In genomic region chr22:38657248-38657909, GRCh38 we compare ENCODE assay signal across 8 cellular contexts. TPM values are rescaled to one million over a fixed set of nuclear protein-coding genes. Genes with fewer than 3 reads are reported as not detected.
DNase-seq lines count a peak whose midpoint lies in the region; ATAC-seq and TF ChIP-seq lines count a peak whose summit lies in the region.

No MANE protein-coding gene starts in this region.

- peaks cover 23% of the 10 kb centered on the region for H3K79me2 ChIP-seq in mammary epithelial cell (ENCODE audit: insufficient read depth, low read length)

- no peaks in the 10 kb centered on the region for H3K9me3 ChIP-seq in mammary epithelial cell (replicated peaks; ENCODE audit: insufficient read depth, low read length)

- H4K20me1 ChIP-seq in mammary epithelial cell (ENCODE audit: insufficient read depth, low read length) = no peaks in the 10 kb centered on the region

- H3K4me1 Mint-ChIP-seq in stimulated activated effector memory CD8-positive, alpha-beta T cell treated with anti-CD3 and anti-CD28 coated beads, Interleukin-12 subunit alpha, Interleukin-12 subunit beta, amount 100 ng/mL, for 72 hours = peaks cover 7% of the 10 kb centered on the region

- H3K4me1 ChIP-seq in mammary epithelial cell (ENCODE audit: insufficient read depth, low read length) = no peaks in the 10 kb centered on the region

- H3K27ac ChIP-seq in mammary epithelial cell (ENCODE audit: insufficient read depth, low read depth, low read length) = peak overlapping the region; percentile 96

- CTCF ChIA-PET in mammary epithelial cell (lab: Charles Lee; ENCODE audit: low non-redundant PET) = interaction anchor here (0.6 kb wide), 1 partner anchor 601 kb away, joined by 4 read pairs; no protein-coding TSS in a partner anchor

- intact Hi-C loops in mammary epithelial cell (cut with micrococcal nuclease) = loop anchor here (2.0 to 5.0 kb wide), 2 partner anchors 23 to 150 kb away; partner anchors contain the start of genes DDX17 and TOMM22
- intact Hi-C loops in lower leg skin (cut with DNase I; ENCODE audit: low total_unique reads) = no loop called here

- peak overlapping the region; percentile 96 for H3K9ac ChIP-seq in mammary epithelial cell (ENCODE audit: insufficient read depth, low read length)

- TF ChIP-seq POLR2A in lower leg skin (IDR thresholded peaks at IDR 0.05) = no peak

- in situ Hi-C loops in mammary epithelial cell (cut with MboI; ENCODE audit: low sequenced_read_pairs in 2 of 2) = no loop called here

- TF ChIP-seq CTCF in mammary epithelial cell (conservative IDR thresholded peaks at IDR 0.05 in 1 of 2, IDR thresholded peaks at IDR 0.05 in 1 of 2; ENCODE audit: extremely low read depth in 1 of 2, insufficient read depth in 1 of 2, low read depth in 1 of 2, low read length in 2 of 2) (no peak), lower leg skin (IDR thresholded peaks at IDR 0.05) (no peak)

- dilution Hi-C loops in mammary epithelial cell (cut with HindIII; ENCODE audit: low sequenced_read_pairs) = no loop called here

- DNase-seq in EL (peak; percentile 36), SW480 (ENCODE audit: low spot score) (peak; percentile 33), mammary epithelial cell (peak; percentile 59), lower leg skin (ENCODE audit: low spot score in 2 of 2) (no peak), midbrain (lab: John Stamatoyannopoulos, UW) (no peak)
- peak; percentile 10 to 73 for DNase-seq in stimulated activated effector memory CD8-positive, alpha-beta T cell treated with anti-CD3 and anti-CD28 coated beads, Interleukin-12 subunit alpha, Interleukin-12 subunit beta, amount 100 ng/mL, for 72 hours (ENCODE audit: low spot score in 2 of 2)

- H3K36me3 Mint-ChIP-seq in stimulated activated effector memory CD8-positive, alpha-beta T cell treated with anti-CD3 and anti-CD28 coated beads, Interleukin-12 subunit alpha, Interleukin-12 subunit beta, amount 100 ng/mL, for 72 hours = no peaks in the 10 kb centered on the region

- H3K27me3 ChIP-seq in mammary epithelial cell (ENCODE audit: insufficient read depth, low read length) = no peaks in the 10 kb centered on the region

- peak; percentile 36 for ATAC-seq in HG02610 (IDR thresholded peaks at IDR 0.05; ENCODE audit: unreplicated experiment)
- peak; percentile 36 for ATAC-seq in stimulated activated effector memory CD8-positive, alpha-beta T cell treated with anti-CD3 and anti-CD28 coated beads, Interleukin-12 subunit alpha, Interleukin-12 subunit beta, amount 100 ng/mL, for 72 hours
- no peak for ATAC-seq in HG03045 (IDR thresholded peaks at IDR 0.05; ENCODE audit: unreplicated experiment)

- peak overlapping the region; percentile 61 to 91 (median 81) for H3K4me3 ChIP-seq in mammary epithelial cell (replicated peaks in 1 of 3; ENCODE audit: insufficient read depth in 1 of 3, low read depth in 2 of 3, low read length in 3 of 3)
- H3K4me3 ChIP-seq in lower leg skin (ENCODE audit: low read depth, poor library complexity, severe bottlenecking) = peak overlapping the region; percentile 97

- H3K4me3 Mint-ChIP-seq in stimulated activated effector memory CD8-positive, alpha-beta T cell treated with anti-CD3 and anti-CD28 coated beads, Interleukin-12 subunit alpha, Interleukin-12 subunit beta, amount 100 ng/mL, for 72 hours = peak overlapping the region; percentile 87

- H3K27ac Mint-ChIP-seq in stimulated activated effector memory CD8-positive, alpha-beta T cell treated with anti-CD3 and anti-CD28 coated beads, Interleukin-12 subunit alpha, Interleukin-12 subunit beta, amount 100 ng/mL, for 72 hours = peak overlapping the region; percentile 99

- H3K9me3 Mint-ChIP-seq in stimulated activated effector memory CD8-positive, alpha-beta T cell treated with anti-CD3 and anti-CD28 coated beads, Interleukin-12 subunit alpha, Interleukin-12 subunit beta, amount 100 ng/mL, for 72 hours = no peaks in the 10 kb centered on the region

- H2AFZ ChIP-seq in mammary epithelial cell (ENCODE audit: low read depth, low read length) = peak overlapping the region; percentile 95

- no TSS peak for BruUV-seq in mammary epithelial cell (replicated peaks; lab: Mats Ljungman, UMichigan)

- peak overlapping the region; percentile 87 for H3K4me2 ChIP-seq in mammary epithelial cell (ENCODE audit: insufficient read depth, low read depth, low read length)

- 2% methylated on average over 9 of the region's 10 CpGs for WGBS in mammary epithelial cell (ENCODE audit: low coverage, missing lambda C conversion rate)
- WGBS in lower leg skin, 2 donors = 13 to 15% methylated on average over 10 of the region's 10 CpGs

- peaks cover 1% of the 10 kb centered on the region for H3K36me3 ChIP-seq in mammary epithelial cell (ENCODE audit: insufficient read depth, low read length)

RNA-seq across cellular contexts. Expression of gene CBY1, which starts 0.9 kb away (rescaled TPM):
- total RNA-seq in mammary epithelial cell (10 to 100 TPM; 19.5 to 34.1 TPM), lower leg skin (10 to 100 TPM; 16.6 to 26.6 (median 22.1) TPM)
- 38.1 TPM for polyA plus RNA-seq in mammary epithelial cell
- 28.1 TPM for polyA minus RNA-seq in mammary epithelial cell

RNA-seq across cellular contexts. Expression of gene FAM227A, which starts 1.2 kb away (rescaled TPM):
- 1 to 10 TPM; 2.1 to 5.7 TPM for total RNA-seq in mammary epithelial cell
- 0.52 TPM for polyA plus RNA-seq in mammary epithelial cell
- polyA minus RNA-seq in mammary epithelial cell = 3.7 TPM
- total RNA-seq in lower leg skin = 1 to 10 TPM in 3 of 4 donors, under 1 TPM in 1; 0.97 to 3.9 (median 2.4) TPM

RNA-seq across cellular contexts. Expression of gene TOMM22, which starts 24.4 kb away (rescaled TPM):
- 10 to 100 TPM; 56.5 to 76.7 TPM for total RNA-seq in mammary epithelial cell
- polyA plus RNA-seq in mammary epithelial cell = 52.0 TPM
- polyA minus RNA-seq in mammary epithelial cell = 20.8 TPM
- 10 to 100 TPM; 24.8 to 42.2 (median 34.5) TPM for total RNA-seq in lower leg skin

RNA-seq across cellular contexts. Expression of gene JOSD1, which starts 43.4 kb away (rescaled TPM):
- total RNA-seq in mammary epithelial cell (10 to 100 TPM; 51.5 to 64.5 TPM), lower leg skin (10 to 100 TPM; 52.0 to 90.6 (median 68.0) TPM)
- polyA plus RNA-seq in mammary epithelial cell = 42.8 TPM
- polyA minus RNA-seq in mammary epithelial cell = 68.6 TPM

RNA-seq across cellular contexts. Expression of gene GTPBP1, which starts 48.4 kb away (rescaled TPM):
- total RNA-seq in mammary epithelial cell = 10 to 100 TPM; 23.0 to 47.4 TPM
- 20.1 TPM for polyA plus RNA-seq in mammary epithelial cell
- 33.3 TPM for polyA minus RNA-seq in mammary epithelial cell
- 10 to 100 TPM; 53.1 to 79.9 (median 72.7) TPM for total RNA-seq in lower leg skin

Comparison
In these comparisons a context has a peak if more than half of its experiments do, and no peak if none do; other contexts are left out.
1. DNase-seq: peak in EL (single experiment), SW480 (single experiment), mammary epithelial cell (single experiment) and stimulated activated effector memory CD8-positive, alpha-beta T cell treated with anti-CD3 and anti-CD28 coated beads, Interleukin-12 subunit alpha, Interleukin-12 subunit beta, amount 100 ng/mL, for 72 hours (2 of 2); none in lower leg skin (0 of 2) and midbrain (single experiment).